1 cellular context compared by ENCODE assay signal in genomic region chr11:75142714-75143419, GRCh38.
TF ChIP-seq lines count a peak whose summit lies in the region.

No MANE protein-coding gene starts in this region.

TF ChIP-seq in K562, 482 proteins besides CTCF, POLR2A, EP300 and RAD21 (continued from another document and continues in another):
- TF ChIP-seq NR2C2 (CRISPR knock-in tag; IDR thresholded peaks at IDR 0.05) (no peak), NR2C2 (tag; IDR thresholded peaks at IDR 0.05) (peak; percentile 48; the same call in 1 of the 2 replicates), HDAC2 (IDR thresholded peaks at IDR 0.05) (peak; percentile 77), MGA (IDR thresholded peaks at IDR 0.05) (peak; percentile 76), ATF3 (IDR thresholded peaks at IDR 0.05) (peak; percentile 93), ATF3 (CRISPR knock-in tag; conservative IDR thresholded peaks at IDR 0.05) (no peak), ADNP (tag; IDR thresholded peaks at IDR 0.05) (no peak), FOSL1 (tag; conservative IDR thresholded peaks at IDR 0.05) (peak; percentile 96), NUFIP1 (IDR thresholded peaks at IDR 0.05; ENCODE audit: partially characterized antibody) (no peak), KDM1A (IDR thresholded peaks at IDR 0.05) (peak in 1 of 2 experiments; percentile 57; a peak in 1 of 4 replicates), TFAP4 (CRISPR knock-in tag; IDR thresholded peaks at IDR 0.05; ENCODE audit: borderline replicate concordance) (peak; percentile 98), DACH1 (IDR thresholded peaks at IDR 0.05; ENCODE audit: partially characterized antibody) (peak; percentile 59), CREBBP (IDR thresholded peaks at IDR 0.05; ENCODE audit: low read depth, low read length) (no peak), SMARCA4 (IDR thresholded peaks at IDR 0.05) (peak; percentile 75), CREM (IDR thresholded peaks at IDR 0.05; ENCODE audit: low read depth) (peak; percentile 54), DPF2 (IDR thresholded peaks at IDR 0.05) (peak; percentile 80), TCFL5 (CRISPR knock-in tag; conservative IDR thresholded peaks at IDR 0.05) (no peak), ZNF24 (IDR thresholded peaks at IDR 0.05) (no peak), CREB3L1 (IDR thresholded peaks at IDR 0.05; ENCODE audit: borderline replicate concordance, low read depth) (peak; percentile 74), NCOA4 (IDR thresholded peaks at IDR 0.05; ENCODE audit: partially characterized antibody) (no peak), LARP7 (IDR thresholded peaks at IDR 0.05) (no peak), TCF3 (CRISPR knock-in tag; IDR thresholded peaks at IDR 0.05) (0 out of 2 replicates have a peak, but pooled peaks have one; percentile 37), SPI1 (IDR thresholded peaks at IDR 0.05; ENCODE audit: borderline replicate concordance, low read depth, low read length) (peak; percentile 92), ETV5 (CRISPR knock-in tag; IDR thresholded peaks at IDR 0.05; ENCODE audit: low read depth) (peak; percentile 97), UBTF (IDR thresholded peaks at IDR 0.05; ENCODE audit: borderline replicate concordance in 1 of 2, low read depth in 2 of 2, low read length in 2 of 2) (peak in 1 of 2 experiments; percentile 73; a peak in 1 of 4 replicates), ZBTB40 (IDR thresholded peaks at IDR 0.05) (peak; percentile 70; the same call in 1 of the 2 replicates), ZBTB40 (CRISPR knock-in tag; IDR thresholded peaks at IDR 0.05) (no peak), JUNB (CRISPR knock-in tag; conservative IDR thresholded peaks at IDR 0.05) (0 out of 2 replicates have a peak, but pooled peaks have one; percentile 45)
